8 cellular contexts compared by ENCODE assay signal in genomic region chr21:25313891-25314646, GRCh38.
DNase-seq lines count a peak whose midpoint lies in the region; ATAC-seq and TF ChIP-seq lines count a peak whose summit lies in the region.

No MANE protein-coding gene starts in this region.

- H3K4me3 ChIP-seq in fibroblast of mammary gland (ENCODE audit: control insufficient read depth, low read depth, low read length) = no peak overlapping the region

- DNase-seq in AG08395 (ENCODE audit: low spot score) (peak; percentile 37), NCI-H748 treated with DMSO at 0.1 percent for 48 hours (lab: John Stamatoyannopoulos, UW) (peak; percentile 56), fibroblast of mammary gland (ENCODE audit: low read depth) (peak; percentile 66), NCI-H1930 (lab: John Stamatoyannopoulos, UW) (no peak), activated gamma-delta T cell (lab: John Stamatoyannopoulos, UW) (no peak)
- DNase-seq in stimulated activated naive CD8-positive, alpha-beta T cell treated with anti-CD3 and anti-CD28 coated beads, Interleukin-15, Interleukin-2, amounts not matched to agents 100 U/mL and 50 U/mL, for 24 hours = no peak
- DNase-seq in activated CD4-positive, alpha-beta T cell treated with anti-CD3 and anti-CD28 coated beads, Interleukin-2, amount 50 U/mL, for 1 hour = no peak

- ATAC-seq in GM21619 (IDR thresholded peaks at IDR 0.05; ENCODE audit: unreplicated experiment) = peak; percentile 58
- ATAC-seq in stimulated activated naive CD8-positive, alpha-beta T cell treated with anti-CD3 and anti-CD28 coated beads, Interleukin-15, Interleukin-2, amounts not matched to agents 100 U/mL and 50 U/mL, for 24 hours = no peak

- TF ChIP-seq CTCF in fibroblast of mammary gland (conservative IDR thresholded peaks at IDR 0.05; ENCODE audit: control insufficient read depth, insufficient read depth, low read depth, low read length) = peak; percentile 54

Comparison
In these comparisons a context has a peak if more than half of its experiments do, and no peak if none do; other contexts are left out.
1. DNase-seq: peak in AG08395 (single experiment), NCI-H748 treated with DMSO at 0.1 percent for 48 hours (single experiment) and fibroblast of mammary gland (single experiment); none in NCI-H1930 (0 of 2), activated gamma-delta T cell (single experiment), stimulated activated naive CD8-positive, alpha-beta T cell treated with anti-CD3 and anti-CD28 coated beads, Interleukin-15, Interleukin-2, amounts not matched to agents 100 U/mL and 50 U/mL, for 24 hours (single experiment) and activated CD4-positive, alpha-beta T cell treated with anti-CD3 and anti-CD28 coated beads, Interleukin-2, amount 50 U/mL, for 1 hour (single experiment).